In genomic region chr7:158524749-158525635, GRCh38 we compare ENCODE assay signal across 20 cellular contexts.
"Had no signal": no experiment of that assay in that cellular context is flagged by ENCODE, and none has a peak within 500 bp of the region (broad histone marks: within the 10 kb centered on the region; RNA-seq: fewer than 3 reads in every experiment).

No MANE protein-coding gene starts in this region.

- ATAC-seq: activated CD8-positive, alpha-beta T cell treated with anti-CD3 and anti-CD28 coated beads, Interleukin-2, amount 10 ng/mL, durations not matched to agents 7 days and 5 days; activated naive CD4-positive, alpha-beta T cell treated with anti-CD3 and anti-CD28 coated beads, Interleukin-2, amount 50 U/mL, for 72 hours; left cardiac atrium; natural killer cell; psoas muscle had no signal

- FAIRE-seq: bronchial epithelial cell, frontal cortex had no signal

- H3K36me3 ChIP-seq: esophagus muscularis mucosa, ovary, right atrium auricular region, vagina had no signal

- H3K27ac ChIP-seq: coronary artery, esophagus muscularis mucosa, ovary, psoas muscle, right atrium auricular region, testis, vagina, VCaP had no signal

- DNase-seq: activated CD4-positive, alpha-beta T cell treated with anti-CD3 and anti-CD28 coated beads for 1 hour; activated CD4-positive, alpha-beta T cell treated with anti-CD3 and anti-CD28 coated beads, Interleukin-2, amount 50 U/mL, for 1 hour; activated CD8-positive, alpha-beta T cell treated with anti-CD3 and anti-CD28 coated beads, Interleukin-2, amount 10 ng/mL, durations not matched to agents 7 days and 5 days; activated gamma-delta T cell treated with Interleukin-2 at 50 U/mL for 16 hours; hippocampal formation; left cardiac atrium; midbrain; natural killer cell; ovary; stimulated activated CD4-positive, alpha-beta T cell treated with anti-CD3 and anti-CD28 coated beads, Interleukin-1b, Interleukin-23, amount 100 ng/mL, for 48 hours had no signal

- H3K4me1 ChIP-seq: esophagus muscularis mucosa, psoas muscle, right atrium auricular region, testis, vagina had no signal

- H3K9me3 ChIP-seq: esophagus muscularis mucosa, ovary, psoas muscle, right atrium auricular region, testis, vagina had no signal

- H3K4me3 ChIP-seq: coronary artery, esophagus muscularis mucosa, ovary, psoas muscle, right atrium auricular region, testis, vagina had no signal

- H3K27me3 ChIP-seq: ovary, right atrium auricular region, testis, vagina had no signal
